In the genomic region with DNA sequence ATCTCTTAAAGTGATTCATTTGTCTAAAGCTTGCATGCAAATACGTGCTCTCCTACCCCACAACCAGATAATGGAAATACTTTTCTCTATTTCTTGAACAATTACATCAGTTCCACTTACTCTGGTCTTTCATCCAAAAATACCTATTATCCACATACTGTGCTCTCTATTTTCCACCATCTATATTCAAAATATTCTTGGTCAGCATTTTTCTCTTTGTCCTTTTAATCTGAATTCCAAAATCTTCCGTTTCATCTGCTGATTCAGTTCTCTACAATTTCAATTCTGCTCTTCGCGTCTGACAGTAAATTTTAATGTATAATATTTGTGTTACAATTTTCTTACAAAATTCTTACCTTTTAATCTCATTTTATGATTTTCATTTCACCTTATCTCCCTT, we compare ENCODE assay signal across 8 cellular contexts.
"Had no signal": no experiment of that assay in that cellular context is flagged by ENCODE, and none has a peak within 500 bp of the region (broad histone marks: within the 10 kb centered on the region; RNA-seq: fewer than 3 reads in every experiment).

No MANE protein-coding gene starts in this region.

- H3K27ac Mint-ChIP-seq: HFFc6, IgD-negative memory B cell had no signal

- H3K36me3 Mint-ChIP-seq: IgD-negative memory B cell had no signal

- ATAC-seq: HCT116 had no signal

- H3K4me3 ChIP-seq: HAP-1 had no signal

- H3K36me3 ChIP-seq: HAP-1 had no signal

- DNase-seq: GOT3, HFFc6, KG1 had no signal

- H3K27ac ChIP-seq: HL-60 had no signal

- H3K4me1 Mint-ChIP-seq: IgD-negative memory B cell had no signal

- H3K4me1 ChIP-seq: HAP-1 had no signal

- H3K4me3 Mint-ChIP-seq: HFFc6, IgD-negative memory B cell had no signal

- H3K9me3 ChIP-seq: HAP-1 had no signal

- FAIRE-seq: H54 had no signal
